Comparison of ENCODE assay signal across 8 cellular contexts in the genomic region with DNA sequence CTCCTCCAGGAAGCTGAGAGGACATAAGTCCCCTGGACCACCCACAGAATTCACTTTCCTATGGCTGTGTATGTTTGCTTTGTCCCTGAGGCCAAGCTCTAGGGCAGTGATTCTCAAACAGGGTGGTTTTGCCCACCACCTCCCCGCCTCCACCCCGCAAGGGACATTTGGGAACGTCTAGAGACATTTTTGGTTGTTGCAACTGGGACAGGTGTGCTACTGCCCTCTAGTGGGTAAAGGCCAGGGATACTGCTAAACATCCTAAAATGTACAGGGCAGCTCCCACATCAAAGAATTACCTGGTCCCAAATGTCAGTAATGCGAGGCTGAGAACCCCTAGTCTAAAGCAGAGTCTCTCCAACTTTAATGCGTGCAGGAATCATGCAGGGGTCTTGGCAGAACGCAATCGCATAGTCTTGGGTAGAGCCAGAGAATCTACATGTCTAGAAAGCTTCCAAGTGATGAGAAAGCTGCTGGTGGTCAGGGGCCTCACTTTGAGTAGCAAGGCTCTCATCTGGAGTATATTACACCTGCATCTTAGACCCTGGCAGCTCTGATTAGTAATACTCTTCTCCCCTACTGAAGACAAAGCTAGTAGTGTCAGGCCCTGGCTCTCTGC. TPM values are rescaled to one million over a fixed set of nuclear protein-coding genes. Genes with fewer than 3 reads are reported as not detected.
A peak's percentile ranks its signal among the peaks of the same experiment; 100 is the strongest.
DNase-seq lines count a peak whose midpoint lies in the region; ATAC-seq and TF ChIP-seq lines count a peak whose summit lies in the region.

No MANE protein-coding gene starts in this region.

- no peaks in the 10 kb centered on the region for H3K4me1 ChIP-seq in RWPE2 (ENCODE audit: insufficient read depth, poor library complexity, severe bottlenecking)
- peaks cover 5% of the 10 kb centered on the region for H3K4me1 ChIP-seq in prostate gland (replicated peaks)

- H3K27ac ChIP-seq in RWPE2 (ENCODE audit: poor library complexity, severe bottlenecking) (no peak overlapping the region), prostate gland (no peak overlapping the region)

- ATAC-seq in RWPE2 (ENCODE audit: low read depth): peak; percentile 59
- ATAC-seq in HG02623 (IDR thresholded peaks at IDR 0.05; ENCODE audit: unreplicated experiment): no peak
- no peak for ATAC-seq in HG02798 (IDR thresholded peaks at IDR 0.05; ENCODE audit: poor library complexity, unreplicated experiment)

- intact Hi-C loops in activated naive CD4-positive, alpha-beta T cell treated with anti-CD3 and anti-CD28 coated beads for 36 hours (cut with micrococcal nuclease): loop anchor here (1.0 to 10.0 kb wide), 8 partner anchors 52 to 411 kb away; partner anchors contain the start of genes PABPC1L and STK4
- intact Hi-C loops in prostate gland (cut with DNase I): loop anchor here (5.0 kb wide), 3 partner anchors 54 to 196 kb away; no protein-coding TSS in a partner anchor

- CTCF ChIA-PET in activated naive CD4-positive, alpha-beta T cell treated with anti-CD3 and anti-CD28 coated beads for 36 hours (lab: Charles Lee): interaction anchor here (0.6 to 5.6 kb wide), 52 partner anchors 9 to 1186 kb away, joined by 3 to 60 read pairs (median 4); partner anchors contain the start of genes PABPC1L, TOMM34 and YWHAB

- H3K4me1 Mint-ChIP-seq in activated naive CD4-positive, alpha-beta T cell treated with anti-CD3 and anti-CD28 coated beads for 36 hours (ENCODE audit: low read depth): peaks cover 10% of the 10 kb centered on the region

- H3K9me3 Mint-ChIP-seq in activated naive CD4-positive, alpha-beta T cell treated with anti-CD3 and anti-CD28 coated beads for 36 hours: no peaks in the 10 kb centered on the region

- H3K9me3 ChIP-seq in RWPE2 (ENCODE audit: severe bottlenecking): no peaks in the 10 kb centered on the region
- no peaks in the 10 kb centered on the region for H3K9me3 ChIP-seq in prostate gland

- TF ChIP-seq CTCF in RWPE2 (IDR thresholded peaks at IDR 0.05; ENCODE audit: poor library complexity, severe bottlenecking): peak; percentile 100
- peak; percentile 44 to 81 (median 61) for TF ChIP-seq CTCF in prostate gland (IDR thresholded peaks at IDR 0.05)

- TF ChIP-seq POLR2A in prostate gland (IDR thresholded peaks at IDR 0.05): no peak

- H3K27me3 Mint-ChIP-seq in activated naive CD4-positive, alpha-beta T cell treated with anti-CD3 and anti-CD28 coated beads for 36 hours (ENCODE audit: low read depth): peaks cover 29% of the 10 kb centered on the region

- H3K4me3 Mint-ChIP-seq in activated naive CD4-positive, alpha-beta T cell treated with anti-CD3 and anti-CD28 coated beads for 36 hours: no peak overlapping the region

- no peaks in the 10 kb centered on the region for H3K36me3 Mint-ChIP-seq in activated naive CD4-positive, alpha-beta T cell treated with anti-CD3 and anti-CD28 coated beads for 36 hours (ENCODE audit: low read depth)

- DNase-seq in D341Med (ENCODE audit: low spot score) (peak; percentile 72), HUDEP-2 (lab: John Stamatoyannopoulos, UW; ENCODE audit: unreplicated experiment in 76 of 76) (peak in 51 of 76 experiments; percentile 4 to 68 (median 40)), RWPE2 (ENCODE audit: low spot score) (no peak), globus pallidus (ENCODE audit: low spot score) (peak; percentile 72), prostate gland (ENCODE audit: low spot score) (peak; percentile 60)
- DNase-seq in activated naive CD4-positive, alpha-beta T cell treated with anti-CD3 and anti-CD28 coated beads for 36 hours: peak; percentile 83

- peaks cover 19% of the 10 kb centered on the region for H3K27me3 ChIP-seq in RWPE2 (ENCODE audit: insufficient read depth, poor library complexity, severe bottlenecking)
- peaks cover 3% of the 10 kb centered on the region for H3K27me3 ChIP-seq in prostate gland (replicated peaks; ENCODE audit: insufficient read depth)

- no peak overlapping the region for H3K27ac Mint-ChIP-seq in activated naive CD4-positive, alpha-beta T cell treated with anti-CD3 and anti-CD28 coated beads for 36 hours

- WGBS in prostate gland: 4% methylated on average over 7 of the region's 7 CpGs

- no peaks in the 10 kb centered on the region for H3K36me3 ChIP-seq in RWPE2 (ENCODE audit: low read depth)
- H3K36me3 ChIP-seq in prostate gland: no peaks in the 10 kb centered on the region

- H3K4me3 ChIP-seq in RWPE2 (ENCODE audit: severe bottlenecking) (no peak overlapping the region), prostate gland (no peak overlapping the region)

RNA-seq across cellular contexts. Expression of gene KCNS1, which starts 5.1 kb away (rescaled TPM):
- under 1 TPM; 0.40 to 0.48 TPM for total RNA-seq in activated naive CD4-positive, alpha-beta T cell treated with anti-CD3 and anti-CD28 coated beads for 36 hours
- 1 to 10 TPM in 1 of 2 donors, under 1 TPM in 1; 0.09 to 4.7 TPM for total RNA-seq in prostate gland

RNA-seq across cellular contexts. Expression of gene WFDC5, which starts 19.1 kb away (rescaled TPM):
- total RNA-seq in activated naive CD4-positive, alpha-beta T cell treated with anti-CD3 and anti-CD28 coated beads for 36 hours: not detected
- total RNA-seq in prostate gland: 1 to 10 TPM; 1.0 to 2.3 TPM

RNA-seq across cellular contexts. Expression of gene WFDC12, which starts 28.4 kb away (rescaled TPM):
- total RNA-seq in activated naive CD4-positive, alpha-beta T cell treated with anti-CD3 and anti-CD28 coated beads for 36 hours: not detected
- not detected for total RNA-seq in prostate gland
